9 cellular contexts compared by ENCODE assay signal in the genomic region with DNA sequence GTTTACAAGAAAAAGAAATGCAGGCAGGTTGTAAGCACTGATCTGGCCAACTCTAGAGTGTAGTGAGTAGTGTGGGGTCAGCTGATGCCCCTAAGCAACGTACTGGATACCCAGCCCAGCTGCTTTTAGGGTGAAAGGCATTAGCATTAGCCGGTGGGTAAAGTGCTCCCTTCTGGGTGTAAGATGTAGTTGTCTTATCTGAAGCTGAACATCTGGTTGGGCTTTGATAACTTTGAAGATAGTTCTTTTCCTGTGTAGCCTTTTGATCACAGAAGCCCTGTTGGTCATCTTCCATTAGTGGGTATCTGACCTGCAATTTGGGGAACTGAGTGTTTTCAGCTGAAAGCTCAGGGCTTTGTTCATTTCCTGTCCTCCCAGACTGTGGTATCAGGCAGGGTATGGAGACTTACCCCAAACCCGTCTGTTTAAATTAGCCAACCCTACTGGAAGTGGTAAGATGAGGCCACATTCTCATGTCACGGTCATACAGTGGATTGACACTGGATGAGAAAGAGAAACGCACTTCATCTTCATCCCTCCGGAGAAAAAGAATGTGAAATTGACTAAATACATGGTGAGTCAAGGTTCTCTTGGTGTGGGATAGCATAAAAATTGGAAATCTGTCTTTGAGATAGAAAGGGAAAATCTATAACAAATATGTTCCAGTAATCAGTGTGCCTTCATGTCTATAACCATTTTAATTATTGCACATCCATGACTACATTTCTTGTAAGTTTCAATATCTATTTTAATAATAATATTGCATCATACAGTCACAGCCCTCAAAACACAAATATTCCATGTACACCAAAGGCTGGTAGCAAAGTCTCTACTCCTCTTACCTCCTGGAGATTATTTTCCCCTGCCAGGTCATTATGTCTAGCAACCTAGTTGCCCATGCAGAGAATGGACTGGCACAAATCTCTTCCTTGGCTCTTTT. TPM values are rescaled to one million over a fixed set of nuclear protein-coding genes. Genes with fewer than 3 reads are reported as not detected.
A peak's percentile ranks its signal among the peaks of the same experiment; 100 is the strongest.
DNase-seq lines count a peak whose midpoint lies in the region; ATAC-seq, FAIRE-seq and TF ChIP-seq lines count a peak whose summit lies in the region.
"Had no signal": no experiment of that assay in that cellular context is flagged by ENCODE, and none has a peak within 500 bp of the region (broad histone marks: within the 10 kb centered on the region; RNA-seq: fewer than 3 reads in every experiment).

No MANE protein-coding gene starts in this region.

- peak; percentile 60 for ATAC-seq in GM21526 (IDR thresholded peaks at IDR 0.05; ENCODE audit: low FRiP score, unreplicated experiment)
- ATAC-seq in activated naive CD8-positive, alpha-beta T cell treated with anti-CD3 and anti-CD28 coated beads, Interleukin-2, amount 10 ng/mL, durations not matched to agents 7 days and 5 days (ENCODE audit: low read depth): peak; percentile 42

- WGBS in stomach, 5 donors: 56 to 83% (median 75%) methylated on average over 6 of the region's 6 CpGs
- WGBS in SK-N-SH (ENCODE audit: low lambda C conversion rate): 61% methylated on average over 6 of the region's 6 CpGs

- TF ChIP-seq CTCF in stomach (IDR thresholded peaks at IDR 0.05) (no peak), SK-N-SH (IDR thresholded peaks at IDR 0.05) (no peak), uterus (IDR thresholded peaks at IDR 0.05) (no peak)

- no peaks in the 10 kb centered on the region for H3F3A ChIP-seq in SK-N-SH (replicated peaks; ENCODE audit: insufficient read depth)

- no peaks in the 10 kb centered on the region for H3K36me3 ChIP-seq in stomach
- no peaks in the 10 kb centered on the region for H3K36me3 ChIP-seq in SK-N-SH (replicated peaks in 1 of 2; ENCODE audit: control insufficient read depth in 1 of 2, insufficient read depth in 2 of 2, low read length in 1 of 2)
- H3K36me3 ChIP-seq in uterus: no peaks in the 10 kb centered on the region

- H3K9me2 ChIP-seq in SK-N-SH: no peaks in the 10 kb centered on the region

- no peaks in the 10 kb centered on the region for H3K4me1 ChIP-seq in stomach
- H3K4me1 ChIP-seq in SK-N-SH (ENCODE audit: control insufficient read depth in 1 of 2, insufficient read depth in 2 of 2, low read depth in 1 of 2, low read length in 1 of 2): peaks cover 4 to 5% of the 10 kb centered on the region in 2 experiments; a peak in 3 of 4 replicates
- H3K4me1 ChIP-seq in uterus: no peaks in the 10 kb centered on the region

- no peaks in the 10 kb centered on the region for H3K79me2 ChIP-seq in SK-N-SH (ENCODE audit: insufficient read depth)

- intact Hi-C loops in stomach (cut with DNase I; ENCODE audit: low total_unique reads) (no loop called here), uterus (cut with DNase I; ENCODE audit: low total_unique reads) (no loop called here)

- no peak for DNase-seq in GM12892 (ENCODE audit: insufficient read length)
- DNase-seq in activated naive CD8-positive, alpha-beta T cell treated with anti-CD3 and anti-CD28 coated beads, Interleukin-2, amount 10 ng/mL, durations not matched to agents 7 days and 5 days: no peak
- DNase-seq in stomach: no peak
- no peak for DNase-seq in T1000 (lab: John Stamatoyannopoulos, UW)
- no peak for DNase-seq in SK-N-SH
- no peak for DNase-seq in uterus

- FAIRE-seq in GM12892 (lab: Jason Lieb, UNC): peak; percentile 98

- no peaks in the 10 kb centered on the region for H4K20me1 ChIP-seq in SK-N-SH (ENCODE audit: insufficient read depth)

- H3K4me3 ChIP-seq in stomach (no peak overlapping the region), SK-N-SH (ENCODE audit: low read depth in 2 of 2, low read length in 1 of 2) (no peak overlapping the region), uterus (no peak overlapping the region)

- H2AFZ ChIP-seq in SK-N-SH (ENCODE audit: low read depth): no peak overlapping the region; the same call in 1 of the 2 replicates

- POLR2A ChIA-PET in activated naive CD8-positive, alpha-beta T cell treated with anti-CD3 and anti-CD28 coated beads, Interleukin-2, amount 10 ng/mL, durations not matched to agents 7 days and 5 days (lab: Charles Lee): interaction anchor here (0.5 to 14.7 kb wide), 27 partner anchors 8 to 151 kb away, joined by 3 to 360 read pairs (median 6); a partner anchor contains a TSS
- POLR2A ChIA-PET in SK-N-SH (lab: Yijun Ruan, JAX): no interaction called here

- TF ChIP-seq RAD21 in SK-N-SH (IDR thresholded peaks at IDR 0.05; ENCODE audit: low read length): no peak

- H3K4me1 Mint-ChIP-seq in IgD-negative memory B cell: peaks cover 61 to 73% (median 68%) of the 10 kb centered on the region in 3 donors
- peaks cover 52% of the 10 kb centered on the region for H3K4me1 Mint-ChIP-seq in activated naive CD8-positive, alpha-beta T cell treated with anti-CD3 and anti-CD28 coated beads, Interleukin-2, amount 10 ng/mL, durations not matched to agents 7 days and 5 days

- TF ChIP-seq EP300 in stomach (IDR thresholded peaks at IDR 0.05) (no peak), SK-N-SH (IDR thresholded peaks at IDR 0.05; ENCODE audit: borderline replicate concordance in 1 of 2, low read depth in 1 of 2, low read length in 1 of 2) (0 out of 4 replicates have a peak, but pooled peaks of 1 of the 2 experiments have one; percentile 16)

- H3K27ac Mint-ChIP-seq in IgD-negative memory B cell: peak overlapping the region; percentile 86 to 91 (median 89)
- peak overlapping the region; percentile 97 for H3K27ac Mint-ChIP-seq in activated naive CD8-positive, alpha-beta T cell treated with anti-CD3 and anti-CD28 coated beads, Interleukin-2, amount 10 ng/mL, durations not matched to agents 7 days and 5 days

- H3K9ac ChIP-seq in SK-N-SH: no peak overlapping the region

- TF ChIP-seq POLR2A in GM12892 (IDR thresholded peaks at IDR 0.05; ENCODE audit: low read depth, low read length): peak; percentile 58
- TF ChIP-seq POLR2A in stomach (IDR thresholded peaks at IDR 0.05): no peak
- no peak for TF ChIP-seq POLR2A in uterus (IDR thresholded peaks at IDR 0.05)

- H3K27ac ChIP-seq in stomach (peak overlapping the region; percentile 26 to 83 (median 63)), SK-N-SH (ENCODE audit: low read depth in 2 of 2, low read length in 1 of 2) (no peak overlapping the region), uterus (no peak overlapping the region)

- peaks cover 19% of the 10 kb centered on the region for H3K36me3 Mint-ChIP-seq in IgD-negative memory B cell
- H3K36me3 Mint-ChIP-seq in activated naive CD8-positive, alpha-beta T cell treated with anti-CD3 and anti-CD28 coated beads, Interleukin-2, amount 10 ng/mL, durations not matched to agents 7 days and 5 days: peaks cover 70% of the 10 kb centered on the region

- peak overlapping the region; percentile 79 to 97 (median 90) for H3K4me3 Mint-ChIP-seq in IgD-negative memory B cell
- peak overlapping the region; percentile 93 for H3K4me3 Mint-ChIP-seq in activated naive CD8-positive, alpha-beta T cell treated with anti-CD3 and anti-CD28 coated beads, Interleukin-2, amount 10 ng/mL, durations not matched to agents 7 days and 5 days

- no peaks in the 10 kb centered on the region for H3K9me3 Mint-ChIP-seq in IgD-negative memory B cell
- H3K9me3 Mint-ChIP-seq in activated naive CD8-positive, alpha-beta T cell treated with anti-CD3 and anti-CD28 coated beads, Interleukin-2, amount 10 ng/mL, durations not matched to agents 7 days and 5 days: no peaks in the 10 kb centered on the region

- H3K9me3 ChIP-seq in stomach (no peaks in the 10 kb centered on the region), SK-N-SH (no peaks in the 10 kb centered on the region), uterus (no peaks in the 10 kb centered on the region)

- H3K27me3 ChIP-seq in stomach: no peaks in the 10 kb centered on the region
- no peaks in the 10 kb centered on the region for H3K27me3 ChIP-seq in SK-N-SH (ENCODE audit: insufficient read depth)
- no peaks in the 10 kb centered on the region for H3K27me3 ChIP-seq in uterus

- H3K27me3 Mint-ChIP-seq in IgD-negative memory B cell: no peaks in the 10 kb centered on the region
- H3K27me3 Mint-ChIP-seq in activated naive CD8-positive, alpha-beta T cell treated with anti-CD3 and anti-CD28 coated beads, Interleukin-2, amount 10 ng/mL, durations not matched to agents 7 days and 5 days: no peaks in the 10 kb centered on the region

- no peak overlapping the region for H3K4me2 ChIP-seq in SK-N-SH

- CTCF ChIA-PET in SK-N-SH (lab: Yijun Ruan, JAX): no interaction called here

TF ChIP-seq in SK-N-SH, 30 proteins besides CTCF, POLR2A, EP300 and RAD21 (continues in another document):
- TF ChIP-seq RFX5 (IDR thresholded peaks at IDR 0.05; ENCODE audit: low read length) (no peak), GABPA (IDR thresholded peaks at IDR 0.05; ENCODE audit: low read depth) (no peak), FOXJ3 (CRISPR knock-in tag; IDR thresholded peaks at IDR 0.05) (no peak), GATA2 (CRISPR knock-in tag; IDR thresholded peaks at IDR 0.05) (no peak), CHD2 (IDR thresholded peaks at IDR 0.05; ENCODE audit: low read length, partially characterized antibody) (no peak), ELF1 (IDR thresholded peaks at IDR 0.05) (no peak), TCF12 (IDR thresholded peaks at IDR 0.05) (no peak), SMC3 (IDR thresholded peaks at IDR 0.05; ENCODE audit: low read depth, low read length) (no peak), POLR2AphosphoS5 (IDR thresholded peaks at IDR 0.05; ENCODE audit: low read depth, low read length) (no peak), SIN3A (IDR thresholded peaks at IDR 0.05; ENCODE audit: borderline replicate concordance, low read depth, low read length) (no peak), RXRA (IDR thresholded peaks at IDR 0.05; ENCODE audit: borderline replicate concordance, low read depth) (no peak), TEAD4 (IDR thresholded peaks at IDR 0.05; ENCODE audit: borderline replicate concordance, insufficient read depth) (no peak), MXI1 (IDR thresholded peaks at IDR 0.05; ENCODE audit: low read depth, low read length) (no peak)
- TF ChIP-seq, protein P1, sequence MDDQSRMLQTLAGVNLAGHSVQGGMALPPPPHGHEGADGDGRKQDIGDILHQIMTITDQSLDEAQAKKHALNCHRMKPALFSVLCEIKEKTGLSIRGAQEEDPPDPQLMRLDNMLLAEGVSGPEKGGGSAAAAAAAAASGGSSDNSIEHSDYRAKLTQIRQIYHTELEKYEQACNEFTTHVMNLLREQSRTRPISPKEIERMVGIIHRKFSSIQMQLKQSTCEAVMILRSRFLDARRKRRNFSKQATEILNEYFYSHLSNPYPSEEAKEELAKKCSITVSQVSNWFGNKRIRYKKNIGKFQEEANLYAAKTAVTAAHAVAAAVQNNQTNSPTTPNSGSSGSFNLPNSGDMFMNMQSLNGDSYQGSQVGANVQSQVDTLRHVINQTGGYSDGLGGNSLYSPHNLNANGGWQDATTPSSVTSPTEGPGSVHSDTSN (IDR thresholded peaks at IDR 0.05): no peak

RNA-seq across cellular contexts. Expression of a gene that starts 8.7 kb away (rescaled TPM):
- 93.6 TPM for polyA plus RNA-seq in GM12892 (2012; ENCODE audit: missing spikeins)
- polyA plus RNA-seq in IgD-negative memory B cell: 255 TPM
- 100 to 1,000 TPM; 187 to 190 TPM for total RNA-seq in activated naive CD8-positive, alpha-beta T cell treated with anti-CD3 and anti-CD28 coated beads, Interleukin-2, amount 10 ng/mL, durations not matched to agents 7 days and 5 days
- 1 to 10 TPM; 1.3 to 4.8 (median 3.9) TPM for total RNA-seq in stomach
- polyA plus RNA-seq in stomach: 1 to 10 TPM; 3.2 to 7.5 (median 5.4) TPM
- polyA plus RNA-seq in SK-N-SH (2012; rRNA removed): not detected in 2 replicates
- polyA plus RNA-seq in SK-N-SH (2012; cell fraction: cytosol; rRNA removed): not detected in 2 replicates
- not detected in 2 replicates for polyA plus RNA-seq in SK-N-SH (2012; cell fraction: nucleus; rRNA removed)
- total RNA-seq in uterus: 10 to 100 TPM in 1 of 4 donors, 1 to 10 TPM in 3; 1.5 to 37.1 (median 3.0) TPM
- total RNA-seq: epithelial cell of proximal tubule had no signal

Comparison
In these comparisons a context has a peak if more than half of its experiments do, and no peak if none do; other contexts are left out.
1. H3K27ac ChIP-seq: peak in stomach (5 of 5); none in SK-N-SH (0 of 2) and uterus (0 of 2).
2. RNA of a gene that starts 8.7 kb away (total RNA-seq): 187 to 190 TPM in activated naive CD8-positive, alpha-beta T cell treated with anti-CD3 and anti-CD28 coated beads, Interleukin-2, amount 10 ng/mL, durations not matched to agents 7 days and 5 days; 1.5 to 37.1 TPM in uterus and 1.3 to 4.8 TPM in stomach; every median in the first group is over 4 times any median in the second.